Comparison of ENCODE assay signal across 20 cellular contexts in genomic region chr12:96225994-96226399, GRCh38. TPM values are rescaled to one million over a fixed set of nuclear protein-coding genes. Genes with fewer than 3 reads are reported as not detected.
DNase-seq lines count a peak whose midpoint lies in the region; ATAC-seq and TF ChIP-seq lines count a peak whose summit lies in the region.
"Had no signal": no experiment of that assay in that cellular context is flagged by ENCODE, and none has a peak within 500 bp of the region (broad histone marks: within the 10 kb centered on the region; RNA-seq: fewer than 3 reads in every experiment).

No MANE protein-coding gene starts in this region.

- peaks cover 39 to 75% (median 62%) of the 10 kb centered on the region in 4 donors for H3K4me1 ChIP-seq in esophagus muscularis mucosa
- H3K4me1 ChIP-seq in upper lobe of right lung, result peaks cover 14% of the 10 kb centered on the region
- H3K4me1 ChIP-seq: psoas muscle had no signal

- H3K9me3 ChIP-seq in esophagus muscularis mucosa, result no peaks in the 10 kb centered on the region
- H3K9me3 ChIP-seq in upper lobe of right lung, result no peaks in the 10 kb centered on the region
- H3K9me3 ChIP-seq: psoas muscle had no signal

- peaks cover 26% of the 10 kb centered on the region for H3K4me1 Mint-ChIP-seq in activated T-cell treated with anti-CD3 and anti-CD28 coated beads, Interleukin-2, amount 50 U/mL, for 72 hours (ENCODE audit: low read depth)
- peaks cover 34% of the 10 kb centered on the region for H3K4me1 Mint-ChIP-seq in activated T-cell treated with anti-CD3 and anti-CD28 coated beads, Interleukin-2, amount 50 U/mL, for 4 hours (ENCODE audit: low read depth)
- no peaks in the 10 kb centered on the region for H3K4me1 Mint-ChIP-seq in neural crest cell

- TF ChIP-seq CTCF in esophagus muscularis mucosa (IDR thresholded peaks at IDR 0.05) (no peak), neural crest cell (conservative IDR thresholded peaks at IDR 0.05) (no peak), upper lobe of right lung (IDR thresholded peaks at IDR 0.05) (no peak)

- no peak overlapping the region for H3K4me3 Mint-ChIP-seq in activated T-cell treated with anti-CD3 and anti-CD28 coated beads, Interleukin-2, amount 50 U/mL, for 72 hours
- no peak overlapping the region for H3K4me3 Mint-ChIP-seq in activated T-cell treated with anti-CD3 and anti-CD28 coated beads, Interleukin-2, amount 50 U/mL, for 4 hours
- no peak overlapping the region for H3K4me3 Mint-ChIP-seq in neural crest cell
- H3K4me3 Mint-ChIP-seq: natural killer cell had no signal

- DNase-seq in activated T-cell treated with anti-CD3 and anti-CD28 coated beads, Interleukin-2, amount 50 U/mL, for 72 hours, result no peak
- no peak for DNase-seq in activated T-cell treated with anti-CD3 and anti-CD28 coated beads, Interleukin-2, amount 50 U/mL, for 4 hours
- DNase-seq in esophagus muscularis mucosa (ENCODE audit: extremely low spot score) (no peak), neural crest cell (ENCODE audit: low read depth, low spot score) (no peak), upper lobe of right lung (no peak), NCI-H446 treated with DMSO at 0.1 percent for 48 hours (lab: John Stamatoyannopoulos, UW) (no peak), cardiac septum (ENCODE audit: low spot score) (no peak)
- DNase-seq: activated CD4-positive, alpha-beta T cell treated with anti-CD3 and anti-CD28 coated beads for 1 hour; activated effector memory CD4-positive, alpha-beta T cell treated with Interleukin-2 at 50 U/mL for 16 hours; islet precursor cell; natural killer cell; NCI-H1436 treated with DMSO at 0.1 percent for 48 hours; NCI-H524 treated with DMSO at 0.1 percent for 48 hours; psoas muscle; stimulated activated CD4-positive, alpha-beta T cell treated with anti-CD3 and anti-CD28 coated beads, Interleukin-4, amount 100 ng/mL, for 4 hours; SW 1271 had no signal

- peak overlapping the region; percentile 42 for H3K27ac Mint-ChIP-seq in activated T-cell treated with anti-CD3 and anti-CD28 coated beads, Interleukin-2, amount 50 U/mL, for 72 hours
- H3K27ac Mint-ChIP-seq in neural crest cell (ENCODE audit: unreplicated experiment), result peak overlapping the region; percentile 29

- peaks cover 9 to 11% of the 10 kb centered on the region in 2 donors for H3K36me3 Mint-ChIP-seq in activated T-cell treated with anti-CD3 and anti-CD28 coated beads, Interleukin-2, amount 50 U/mL, for 72 hours (ENCODE audit: insufficient read depth in 2 of 2)
- H3K36me3 Mint-ChIP-seq in activated T-cell treated with anti-CD3 and anti-CD28 coated beads, Interleukin-2, amount 50 U/mL, for 4 hours (ENCODE audit: insufficient read depth), result peaks cover 41% of the 10 kb centered on the region
- H3K36me3 Mint-ChIP-seq in neural crest cell (ENCODE audit: low read depth), result peaks cover 2% of the 10 kb centered on the region
- H3K36me3 Mint-ChIP-seq: brain had no signal

- 80% methylated on average over 1 of the region's 1 CpG for WGBS in esophagus muscularis mucosa

- intact Hi-C loops in esophagus muscularis mucosa (cut with DNase I) (no loop called here), upper lobe of right lung (cut with DNase I) (no loop called here), cardiac septum (cut with DNase I) (no loop called here)

- no peak for TF ChIP-seq POLR2A in esophagus muscularis mucosa (IDR thresholded peaks at IDR 0.05; ENCODE audit: low read depth)

- no peak for ATAC-seq in activated T-cell treated with anti-CD3 and anti-CD28 coated beads, Interleukin-2, amount 50 U/mL, for 72 hours (replicated peaks in 1 of 2)
- no peak for ATAC-seq in activated T-cell treated with anti-CD3 and anti-CD28 coated beads, Interleukin-2, amount 50 U/mL, for 4 hours
- no peak for ATAC-seq in upper lobe of right lung
- no peak for ATAC-seq in GM21723 (IDR thresholded peaks at IDR 0.05; ENCODE audit: unreplicated experiment)
- ATAC-seq: natural killer cell, psoas muscle had no signal

- no peaks in the 10 kb centered on the region for H3K27me3 Mint-ChIP-seq in activated T-cell treated with anti-CD3 and anti-CD28 coated beads, Interleukin-2, amount 50 U/mL, for 72 hours (ENCODE audit: low read depth)
- no peaks in the 10 kb centered on the region for H3K27me3 Mint-ChIP-seq in activated T-cell treated with anti-CD3 and anti-CD28 coated beads, Interleukin-2, amount 50 U/mL, for 4 hours (ENCODE audit: low read depth)
- no peaks in the 10 kb centered on the region for H3K27me3 Mint-ChIP-seq in neural crest cell (ENCODE audit: low read depth)
- H3K27me3 Mint-ChIP-seq: brain had no signal

- H3K27me3 ChIP-seq in esophagus muscularis mucosa (no peaks in the 10 kb centered on the region), upper lobe of right lung (no peaks in the 10 kb centered on the region)

- H3K36me3 ChIP-seq in esophagus muscularis mucosa (peaks cover 0 to 22% (median 8%) of the 10 kb centered on the region in 4 donors), upper lobe of right lung (peaks cover 21% of the 10 kb centered on the region)

- no peak overlapping the region for H3K4me3 ChIP-seq in esophagus muscularis mucosa
- no peak overlapping the region for H3K4me3 ChIP-seq in upper lobe of right lung
- H3K4me3 ChIP-seq: A549, coronary artery, psoas muscle had no signal

- H3K9me3 Mint-ChIP-seq in activated T-cell treated with anti-CD3 and anti-CD28 coated beads, Interleukin-2, amount 50 U/mL, for 72 hours, result no peaks in the 10 kb centered on the region
- H3K9me3 Mint-ChIP-seq in activated T-cell treated with anti-CD3 and anti-CD28 coated beads, Interleukin-2, amount 50 U/mL, for 4 hours, result no peaks in the 10 kb centered on the region
- no peaks in the 10 kb centered on the region for H3K9me3 Mint-ChIP-seq in neural crest cell
- H3K9me3 Mint-ChIP-seq: natural killer cell had no signal

- H3K27ac ChIP-seq in esophagus muscularis mucosa (replicated peaks in 1 of 4) (peak overlapping the region; percentile 61 to 92 (median 72)), upper lobe of right lung (peak overlapping the region; percentile 30)
- H3K27ac ChIP-seq: psoas muscle had no signal

- no peak for TF ChIP-seq EP300 in esophagus muscularis mucosa (IDR thresholded peaks at IDR 0.05)

RNA-seq across cellular contexts. Expression of gene ELK3, which starts 31.8 kb away (rescaled TPM):
- total RNA-seq in activated T-cell treated with anti-CD3 and anti-CD28 coated beads, Interleukin-2, amount 50 U/mL, for 72 hours, result 10 to 100 TPM; 31.2 to 34.9 TPM
- 10 to 100 TPM; 33.8 to 43.1 (median 33.9) TPM for total RNA-seq in activated T-cell treated with anti-CD3 and anti-CD28 coated beads, Interleukin-2, amount 50 U/mL, for 4 hours
- total RNA-seq in esophagus muscularis mucosa (10 to 100 TPM; 13.7 to 26.9 (median 25.7) TPM), neural crest cell (19.0 and 24.3 TPM in 2 replicates), upper lobe of right lung (41.2 TPM), cardiac septum (18.6 TPM)
